Comparison of ENCODE assay signal across 37 cellular contexts in the genomic region with DNA sequence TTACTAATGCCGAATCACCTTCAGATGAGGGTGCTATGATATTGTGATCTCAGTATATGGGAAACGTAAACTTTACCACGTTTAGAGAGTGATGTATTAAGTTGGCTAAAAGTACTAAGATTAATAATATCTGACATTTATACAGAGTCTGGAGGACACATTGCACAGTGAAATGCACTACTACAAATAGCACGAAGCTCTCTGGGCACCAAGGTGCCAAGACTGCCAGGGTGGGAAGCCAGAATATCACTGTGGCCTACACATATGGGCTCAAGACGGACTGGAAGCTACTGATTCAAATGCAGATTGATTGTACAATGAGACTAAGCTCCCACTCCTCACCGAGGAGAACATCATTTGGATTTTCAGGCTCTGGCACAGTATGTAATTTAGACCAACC.
"Had no signal": no experiment of that assay in that cellular context is flagged by ENCODE, and none has a peak within 500 bp of the region (broad histone marks: within the 10 kb centered on the region; RNA-seq: fewer than 3 reads in every experiment).

No MANE protein-coding gene starts in this region.

- H3K4me1 ChIP-seq: adrenal gland, body of pancreas, breast epithelium had no signal

- FAIRE-seq: astrocyte, TTC549 had no signal

- H3K36me3 ChIP-seq: adrenal gland, brain microvascular endothelial cell, breast epithelium had no signal

- ATAC-seq: activated CD8-positive, alpha-beta T cell treated with anti-CD3 and anti-CD28 coated beads for 36 hours; activated naive CD4-positive, alpha-beta T cell treated with anti-CD3 and anti-CD28 coated beads, Interleukin-2, amount 50 U/mL, for 72 hours; activated T-cell treated with anti-CD3 and anti-CD28 coated beads, Interleukin-2, amount 50 U/mL, for 4 hours; activated T-cell treated with anti-CD3 and anti-CD28 coated beads, Interleukin-2, amount 50 U/mL, for 72 hours; activated T-helper 17 cell treated with anti-CD3 and anti-CD28 coated beads, Interleukin-2, amount 50 U/mL, for 72 hours; body of pancreas had no signal

- H3K4me3 ChIP-seq: adrenal gland, body of pancreas, breast epithelium had no signal

- DNase-seq: activated B cell treated with CpG ODN at 0.5 μM for 24 hours; activated CD4-positive, alpha-beta memory T cell treated with anti-CD3 and anti-CD28 coated beads for 36 hours; activated CD4-positive, alpha-beta T cell treated with anti-CD3 and anti-CD28 coated beads for 4 hours; activated CD4-positive, alpha-beta T cell treated with anti-CD3 and anti-CD28 coated beads, Interleukin-2, amount 10 ng/mL, durations not matched to agents 24 days and 14 days; activated CD4-positive, alpha-beta T cell treated with anti-CD3 and anti-CD28 coated beads, Interleukin-2, amount 50 U/mL, for 1 hour; activated CD4-positive, alpha-beta T cell treated with anti-CD3 and anti-CD28 coated beads, Interleukin-2, amount 50 U/mL, for 4 hours; activated CD4-positive, CD25-positive, alpha-beta regulatory T cell treated with anti-CD3 and anti-CD28 coated beads, Interleukin-2, amount 50 U/mL, for 72 hours; activated CD8-positive, alpha-beta memory T cell treated with anti-CD3 and anti-CD28 coated beads, Interleukin-2, amount 50 U/mL, for 4 hours; activated CD8-positive, alpha-beta T cell treated with anti-CD3 and anti-CD28 coated beads for 36 hours; activated effector memory CD4-positive, alpha-beta T cell treated with anti-CD3 and anti-CD28 coated beads, Interleukin-2, amount 50 U/mL, for 16 hours; activated gamma-delta T cell treated with Interleukin-2 at 50 U/mL for 16 hours; activated naive CD4-positive, alpha-beta T cell; activated naive CD4-positive, alpha-beta T cell treated with anti-CD3 and anti-CD28 coated beads for 36 hours; activated naive CD4-positive, alpha-beta T cell treated with anti-CD3 and anti-CD28 coated beads, Interleukin-2, amount 50 U/mL, for 16 hours; activated naive CD8-positive, alpha-beta T cell treated with anti-CD3 and anti-CD28 coated beads for 36 hours; activated T-cell treated with anti-CD3 and anti-CD28 coated beads for 4 hours; activated T-cell treated with anti-CD3 and anti-CD28 coated beads, Interleukin-2, amount 50 U/mL, for 1 hour; activated T-cell treated with anti-CD3 and anti-CD28 coated beads, Interleukin-2, amount 50 U/mL, for 4 hours; activated T-cell treated with anti-CD3 and anti-CD28 coated beads, Interleukin-2, amount 50 U/mL, for 72 hours; adrenal gland; amniotic stem cell; aorta; body of pancreas; brain microvascular endothelial cell; caudate nucleus; T-helper 1 cell; T-helper 2 cell; T-helper 9 cell had no signal

- H3K27me3 ChIP-seq: adrenal gland, body of pancreas, brain microvascular endothelial cell, breast epithelium had no signal

- H3K4me3 Mint-ChIP-seq: activated B cell treated with CpG ODN at 0.5 μM for 24 hours; activated CD4-positive, alpha-beta memory T cell treated with anti-CD3 and anti-CD28 coated beads for 36 hours; activated CD4-positive, alpha-beta T cell treated with anti-CD3 and anti-CD28 coated beads, Interleukin-2, amount 10 ng/mL, durations not matched to agents 24 days and 14 days; activated CD8-positive, alpha-beta T cell treated with anti-CD3 and anti-CD28 coated beads for 36 hours; activated naive CD4-positive, alpha-beta T cell treated with anti-CD3 and anti-CD28 coated beads for 36 hours; activated naive CD8-positive, alpha-beta T cell treated with anti-CD3 and anti-CD28 coated beads for 36 hours; activated T-cell treated with anti-CD3 and anti-CD28 coated beads, Interleukin-2, amount 50 U/mL, for 4 hours; activated T-cell treated with anti-CD3 and anti-CD28 coated beads, Interleukin-2, amount 50 U/mL, for 72 hours; activated T-helper 1 cell treated with anti-CD3 and anti-CD28 coated beads, Interleukin-12 subunit alpha, Interleukin-12 subunit beta, Interleukin-2, Interleukin-4 antibody, amounts not matched to agents 30 ng/mL and 10 ng/mL and 1 ng/mL, durations not matched to agents 14 hours and 24 hours and 36 hours; activated T-helper 17 cell treated with anti-CD3 and anti-CD28 coated beads, Interleukin-2, amount 50 U/mL, for 72 hours; T-helper 1 cell treated with Interleukin-12 subunit alpha and Interleukin-12 subunit beta and Interleukin-4 antibody, amounts not matched to agents 30 μg/mL and 1 μg/mL, for 36 hours; T-helper 2 cell treated with Interferon-gamma antibody and Interleukin-4, amounts not matched to agents 5 μg/mL and 100 μg/mL, for 36 hours had no signal

- H3K27ac Mint-ChIP-seq: activated B cell treated with CpG ODN at 0.5 μM for 24 hours; activated CD4-positive, alpha-beta memory T cell treated with anti-CD3 and anti-CD28 coated beads for 36 hours; activated CD4-positive, alpha-beta T cell treated with anti-CD3 and anti-CD28 coated beads, Interleukin-2, amount 10 ng/mL, durations not matched to agents 24 days and 14 days; activated CD8-positive, alpha-beta T cell treated with anti-CD3 and anti-CD28 coated beads for 36 hours; activated naive CD4-positive, alpha-beta T cell treated with anti-CD3 and anti-CD28 coated beads for 36 hours; activated naive CD4-positive, alpha-beta T cell treated with anti-CD3 and anti-CD28 coated beads, Interleukin-2, amount 50 U/mL, for 72 hours; activated naive CD8-positive, alpha-beta T cell treated with anti-CD3 and anti-CD28 coated beads for 36 hours; activated T-cell treated with anti-CD3 and anti-CD28 coated beads, Interleukin-2, amount 50 U/mL, for 72 hours; activated T-helper 1 cell treated with anti-CD3 and anti-CD28 coated beads, Interleukin-12 subunit alpha, Interleukin-12 subunit beta, Interleukin-2, Interleukin-4 antibody, amounts not matched to agents 30 ng/mL and 10 ng/mL and 1 ng/mL, durations not matched to agents 14 hours and 24 hours and 36 hours; activated T-helper 17 cell treated with anti-CD3 and anti-CD28 coated beads, Interleukin-2, amount 50 U/mL, for 72 hours; T-helper 1 cell treated with Interleukin-12 subunit alpha and Interleukin-12 subunit beta and Interleukin-4 antibody, amounts not matched to agents 30 μg/mL and 1 μg/mL, for 36 hours; T-helper 2 cell treated with Interferon-gamma antibody and Interleukin-4, amounts not matched to agents 5 μg/mL and 100 μg/mL, for 36 hours had no signal

- H3K36me3 Mint-ChIP-seq: activated CD4-positive, alpha-beta memory T cell treated with anti-CD3 and anti-CD28 coated beads for 36 hours; activated naive CD4-positive, alpha-beta T cell treated with anti-CD3 and anti-CD28 coated beads, Interleukin-2, amount 50 U/mL, for 72 hours had no signal

- H3K9me3 ChIP-seq: adrenal gland, body of pancreas, breast epithelium had no signal

- H3K27ac ChIP-seq: adrenal gland, body of pancreas, brain microvascular endothelial cell, breast epithelium, VCaP had no signal

- H3K27me3 Mint-ChIP-seq: activated B cell treated with CpG ODN at 0.5 μM for 24 hours; activated CD4-positive, alpha-beta memory T cell treated with anti-CD3 and anti-CD28 coated beads for 36 hours; activated CD4-positive, alpha-beta T cell treated with anti-CD3 and anti-CD28 coated beads, Interleukin-2, amount 10 ng/mL, durations not matched to agents 24 days and 14 days; activated CD8-positive, alpha-beta T cell treated with anti-CD3 and anti-CD28 coated beads for 36 hours; activated naive CD8-positive, alpha-beta T cell treated with anti-CD3 and anti-CD28 coated beads for 36 hours; activated T-helper 17 cell treated with anti-CD3 and anti-CD28 coated beads, Interleukin-2, amount 50 U/mL, for 72 hours had no signal

- H3K9me3 Mint-ChIP-seq: activated CD4-positive, alpha-beta memory T cell treated with anti-CD3 and anti-CD28 coated beads for 36 hours; activated naive CD4-positive, alpha-beta T cell treated with anti-CD3 and anti-CD28 coated beads for 36 hours; activated T-helper 17 cell treated with anti-CD3 and anti-CD28 coated beads, Interleukin-2, amount 50 U/mL, for 72 hours had no signal
